ENCODE assay signal across 8 cellular contexts in the genomic region with DNA sequence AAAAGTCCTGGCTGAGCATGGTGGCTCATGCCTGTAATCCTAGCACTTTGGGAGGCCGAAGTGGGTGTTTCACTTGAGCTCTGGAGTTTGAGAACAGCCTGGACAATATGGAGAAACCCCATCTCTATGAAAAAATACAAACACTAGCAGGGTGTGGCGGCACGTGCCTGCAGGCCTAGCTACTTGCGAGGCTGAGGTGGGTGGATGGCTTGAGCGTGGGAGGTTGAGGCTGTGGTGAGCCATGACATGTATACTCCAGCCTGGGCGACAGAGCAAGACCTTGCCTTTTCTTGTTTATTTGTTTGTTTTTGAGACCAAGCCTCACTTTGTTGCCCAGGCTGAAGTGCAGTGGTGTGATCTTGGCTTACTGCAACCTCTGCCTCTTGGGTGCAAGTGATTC.
"Had no signal": no experiment of that assay in that cellular context is flagged by ENCODE, and none has a peak within 500 bp of the region (broad histone marks: within the 10 kb centered on the region; RNA-seq: fewer than 3 reads in every experiment).

No MANE protein-coding gene starts in this region.

- H3K9me3 ChIP-seq: HAP-1 had no signal

- FAIRE-seq: HepG2 had no signal

- DNase-seq: GM23248, H7, KG1 had no signal

- H3K4me3 ChIP-seq: GM23248, HAP-1 had no signal

- H3K27ac ChIP-seq: GM23248, HL-60 had no signal

- H3K9ac ChIP-seq: GM23248 had no signal

- H3K36me3 Mint-ChIP-seq: IgD-negative memory B cell had no signal

- H2AFZ ChIP-seq: GM23248 had no signal

- H3K27ac Mint-ChIP-seq: IgD-negative memory B cell had no signal

- H3K4me3 Mint-ChIP-seq: IgD-negative memory B cell had no signal

- ATAC-seq: HCT116, HepG2 had no signal

- H3K36me3 ChIP-seq: HAP-1 had no signal
